Comparison of ENCODE assay signal across 8 cellular contexts in genomic region chr16:3364774-3365427, GRCh38.
DNase-seq lines count a peak whose midpoint lies in the region; ATAC-seq lines count a peak whose summit lies in the region.

No MANE protein-coding gene starts in this region.

- DNase-seq in 8988T (peak; percentile 35), NCI-H1417 treated with DMSO at 0.1 percent for 48 hours (lab: John Stamatoyannopoulos, UW) (peak; percentile 88), caudate nucleus (lab: John Stamatoyannopoulos, UW) (peak; percentile 28 to 98 (median 89))
- DNase-seq in activated CD4-positive, CD25-positive, alpha-beta regulatory T cell treated with anti-CD3 and anti-CD28 coated beads, Interleukin-2, amount 50 U/mL, for 16 hours (ENCODE audit: low read depth, low spot score): peak; percentile 68
- peak; percentile 83 for DNase-seq in stimulated activated CD4-positive, alpha-beta T cell treated with anti-CD3 and anti-CD28 coated beads, Interleukin-4, amount 100 ng/mL, for 1 hour

- peak overlapping the region; percentile 77 for H3K27ac ChIP-seq in caudate nucleus (ENCODE audit: low read depth, low read length)
- peak overlapping the region; percentile 84 for H3K27ac ChIP-seq in layer of hippocampus (ENCODE audit: low read depth, low read length)

- no peaks in the 10 kb centered on the region for H3K27me3 ChIP-seq in layer of hippocampus (ENCODE audit: control insufficient read depth, insufficient read depth, low read length)

- ATAC-seq in GM19023 (IDR thresholded peaks at IDR 0.05; ENCODE audit: unreplicated experiment): peak; percentile 64
- no peak for ATAC-seq in HG03439 (IDR thresholded peaks at IDR 0.05; ENCODE audit: unreplicated experiment)

Comparison
In these comparisons a context has a peak if more than half of its experiments do, and no peak if none do; other contexts are left out.
1. DNase-seq: peak in every context shown above with its lines; median percentile 89 in caudate nucleus; 88 in NCI-H1417 treated with DMSO at 0.1 percent for 48 hours; 83 in stimulated activated CD4-positive, alpha-beta T cell treated with anti-CD3 and anti-CD28 coated beads, Interleukin-4, amount 100 ng/mL, for 1 hour; 68 in activated CD4-positive, CD25-positive, alpha-beta regulatory T cell treated with anti-CD3 and anti-CD28 coated beads, Interleukin-2, amount 50 U/mL, for 16 hours; 35 in 8988T.